Comparison of ENCODE assay signal across 11 cellular contexts in genomic region chr1:226884116-226884515, GRCh38. TPM values are rescaled to one million over a fixed set of nuclear protein-coding genes. Genes with fewer than 3 reads are reported as not detected.
A peak's percentile ranks its signal among the peaks of the same experiment; 100 is the strongest.
DNase-seq lines count a peak whose midpoint lies in the region; ATAC-seq, FAIRE-seq and TF ChIP-seq lines count a peak whose summit lies in the region.
"Had no signal": no experiment of that assay in that cellular context is flagged by ENCODE, and none has a peak within 500 bp of the region (broad histone marks: within the 10 kb centered on the region; RNA-seq: fewer than 3 reads in every experiment).

No MANE protein-coding gene starts in this region.

- H3K27me3 Mint-ChIP-seq in CD4-positive, alpha-beta T cell, result no peaks in the 10 kb centered on the region
- H3K27me3 Mint-ChIP-seq in T-helper 1 cell treated with Interleukin-12 subunit alpha and Interleukin-12 subunit beta and Interleukin-4 antibody, amounts not matched to agents 30 μg/mL and 1 μg/mL, for 36 hours (ENCODE audit: low read depth), result no peaks in the 10 kb centered on the region

- TF ChIP-seq POLR2A in esophagus squamous epithelium (IDR thresholded peaks at IDR 0.05), result no peak

- no peaks in the 10 kb centered on the region for H3K36me3 Mint-ChIP-seq in CD4-positive, alpha-beta T cell (ENCODE audit: low read depth)
- peaks cover 21% of the 10 kb centered on the region for H3K36me3 Mint-ChIP-seq in T-helper 1 cell treated with Interleukin-12 subunit alpha and Interleukin-12 subunit beta and Interleukin-4 antibody, amounts not matched to agents 30 μg/mL and 1 μg/mL, for 36 hours (ENCODE audit: low read depth)

- no peaks in the 10 kb centered on the region for H4K20me1 ChIP-seq in SK-N-SH (ENCODE audit: insufficient read depth)

- H3K9me3 Mint-ChIP-seq in CD4-positive, alpha-beta T cell, result no peaks in the 10 kb centered on the region
- H3K9me3 Mint-ChIP-seq in T-helper 1 cell treated with Interleukin-12 subunit alpha and Interleukin-12 subunit beta and Interleukin-4 antibody, amounts not matched to agents 30 μg/mL and 1 μg/mL, for 36 hours, result no peaks in the 10 kb centered on the region

- POLR2A ChIA-PET in CD4-positive, alpha-beta T cell (lab: Charles Lee), result interaction anchor here (0.7 to 3.8 kb wide), 4 partner anchors 10 to 254 kb away, joined by 3 to 53 read pairs (median 5); partner anchors contain the start of gene COQ8A
- POLR2A ChIA-PET in SK-N-SH (lab: Yijun Ruan, JAX), result no interaction called here

- H3K4me3 ChIP-seq in esophagus squamous epithelium (no peak overlapping the region), SK-N-SH (ENCODE audit: low read depth in 2 of 2, low read length in 1 of 2) (no peak overlapping the region)
- H3K4me3 ChIP-seq: heart left ventricle had no signal

- no peak overlapping the region for H3K27ac ChIP-seq in CD4-positive, alpha-beta T cell (ENCODE audit: low read depth, low read length)
- peak overlapping the region; percentile 15 to 74 (median 48) for H3K27ac ChIP-seq in esophagus squamous epithelium
- H3K27ac ChIP-seq in SK-N-SH (ENCODE audit: low read depth in 2 of 2, low read length in 1 of 2), result no peak overlapping the region

- no peak for TF ChIP-seq EP300 in SK-N-SH (IDR thresholded peaks at IDR 0.05; ENCODE audit: borderline replicate concordance in 1 of 2, low read depth in 1 of 2, low read length in 1 of 2)

- no peaks in the 10 kb centered on the region for H3K79me2 ChIP-seq in SK-N-SH (ENCODE audit: insufficient read depth)

- no peaks in the 10 kb centered on the region for H3K9me2 ChIP-seq in SK-N-SH

- no peak overlapping the region for H2AFZ ChIP-seq in SK-N-SH (ENCODE audit: low read depth)

- peaks cover 43% of the 10 kb centered on the region for H3K4me1 Mint-ChIP-seq in CD4-positive, alpha-beta T cell (ENCODE audit: low read depth)
- peaks cover 48% of the 10 kb centered on the region for H3K4me1 Mint-ChIP-seq in T-helper 1 cell treated with Interleukin-12 subunit alpha and Interleukin-12 subunit beta and Interleukin-4 antibody, amounts not matched to agents 30 μg/mL and 1 μg/mL, for 36 hours (ENCODE audit: low read depth)

- H3K4me1 ChIP-seq in esophagus squamous epithelium, result peaks cover 16 to 49% (median 27%) of the 10 kb centered on the region in 3 donors
- no peaks in the 10 kb centered on the region for H3K4me1 ChIP-seq in SK-N-SH (ENCODE audit: control insufficient read depth in 1 of 2, insufficient read depth in 2 of 2, low read depth in 1 of 2, low read length in 1 of 2)

- TF ChIP-seq RAD21 in SK-N-SH (IDR thresholded peaks at IDR 0.05; ENCODE audit: low read length), result no peak

- no peak for ATAC-seq in CD4-positive, alpha-beta T cell (ENCODE audit: poor library complexity)
- no peak for ATAC-seq in GM21528 (IDR thresholded peaks at IDR 0.05; ENCODE audit: low FRiP score, unreplicated experiment)
- ATAC-seq: heart left ventricle, left cardiac atrium had no signal

- H3K9me3 ChIP-seq in CD4-positive, alpha-beta T cell (ENCODE audit: control insufficient read depth, low read length), result no peaks in the 10 kb centered on the region
- no peaks in the 10 kb centered on the region for H3K9me3 ChIP-seq in esophagus squamous epithelium
- no peaks in the 10 kb centered on the region for H3K9me3 ChIP-seq in SK-N-SH
- H3K9me3 ChIP-seq: heart left ventricle had no signal

- FAIRE-seq in GM19239 (lab: Jason Lieb, UNC), result peak; percentile 48

- CTCF ChIA-PET in CD4-positive, alpha-beta T cell (lab: Charles Lee), result interaction anchor here (0.9 kb wide), 1 partner anchor 59 kb away, joined by 3 read pairs; no protein-coding TSS in a partner anchor
- CTCF ChIA-PET in SK-N-SH (lab: Yijun Ruan, JAX), result interaction anchor here (1.2 kb wide), 1 partner anchor 250 kb away, joined by 3 read pairs; no protein-coding TSS in a partner anchor

- H3K27me3 ChIP-seq in CD4-positive, alpha-beta T cell (ENCODE audit: control insufficient read depth, insufficient read depth, low read length), result no peaks in the 10 kb centered on the region
- no peaks in the 10 kb centered on the region for H3K27me3 ChIP-seq in esophagus squamous epithelium
- no peaks in the 10 kb centered on the region for H3K27me3 ChIP-seq in SK-N-SH (ENCODE audit: insufficient read depth)
- H3K27me3 ChIP-seq: heart left ventricle had no signal

- WGBS in esophagus squamous epithelium, 2 donors, result 32 to 45% methylated on average over 5 of the region's 5 CpGs
- WGBS in SK-N-SH (ENCODE audit: low lambda C conversion rate), result 92% methylated on average over 5 of the region's 5 CpGs

- no peak overlapping the region for H3K9ac ChIP-seq in SK-N-SH

- peaks cover 6 to 60% (median 10%) of the 10 kb centered on the region in 3 donors for H3K36me3 ChIP-seq in esophagus squamous epithelium
- H3K36me3 ChIP-seq in SK-N-SH (replicated peaks in 1 of 2; ENCODE audit: control insufficient read depth in 1 of 2, insufficient read depth in 2 of 2, low read length in 1 of 2), result peaks cover 0 to 22% of the 10 kb centered on the region in 2 experiments

- DNase-seq in CD4-positive, alpha-beta T cell, result no peak
- DNase-seq in GM19239 (ENCODE audit: insufficient read length, low spot score) (no peak), esophagus squamous epithelium (lab: John Stamatoyannopoulos, UW) (no peak), anterior cingulate cortex (lab: John Stamatoyannopoulos, UW) (no peak), SK-N-SH (no peak)
- DNase-seq: heart left ventricle, left cardiac atrium, NCI-H1436, NCI-H69 had no signal

- H3K4me3 Mint-ChIP-seq in CD4-positive, alpha-beta T cell, result peak overlapping the region; percentile 63
- H3K4me3 Mint-ChIP-seq in T-helper 1 cell treated with Interleukin-12 subunit alpha and Interleukin-12 subunit beta and Interleukin-4 antibody, amounts not matched to agents 30 μg/mL and 1 μg/mL, for 36 hours, result peak overlapping the region; percentile 51

- H3K4me2 ChIP-seq in SK-N-SH, result no peak overlapping the region

- intact Hi-C loops in CD4-positive, alpha-beta T cell (cut with DNase I, micrococcal nuclease), result no loop called here
- intact Hi-C loops in esophagus squamous epithelium (cut with DNase I), result no loop called here

- H3F3A ChIP-seq in SK-N-SH (replicated peaks; ENCODE audit: insufficient read depth), result no peaks in the 10 kb centered on the region

- peak overlapping the region; percentile 82 for H3K27ac Mint-ChIP-seq in CD4-positive, alpha-beta T cell
- H3K27ac Mint-ChIP-seq in T-helper 1 cell treated with Interleukin-12 subunit alpha and Interleukin-12 subunit beta and Interleukin-4 antibody, amounts not matched to agents 30 μg/mL and 1 μg/mL, for 36 hours, result peak overlapping the region; percentile 86

- no peak for TF ChIP-seq CTCF in CD4-positive, alpha-beta T cell (IDR thresholded peaks at IDR 0.05)
- TF ChIP-seq CTCF in esophagus squamous epithelium (IDR thresholded peaks at IDR 0.05) (no peak), SK-N-SH (IDR thresholded peaks at IDR 0.05) (no peak)

TF ChIP-seq in SK-N-SH, 30 proteins besides CTCF, POLR2A, EP300 and RAD21:
- TF ChIP-seq YY1 (IDR thresholded peaks at IDR 0.05; ENCODE audit: low read depth), result no peak
- TF ChIP-seq FOSL2 (IDR thresholded peaks at IDR 0.05; ENCODE audit: borderline replicate concordance, low read depth), result no peak
- no peak for TF ChIP-seq SMC3 (IDR thresholded peaks at IDR 0.05; ENCODE audit: low read depth, low read length)
- no peak for TF ChIP-seq ZBTB33 (IDR thresholded peaks at IDR 0.05; ENCODE audit: borderline replicate concordance, low read depth)
- TF ChIP-seq, protein P1, sequence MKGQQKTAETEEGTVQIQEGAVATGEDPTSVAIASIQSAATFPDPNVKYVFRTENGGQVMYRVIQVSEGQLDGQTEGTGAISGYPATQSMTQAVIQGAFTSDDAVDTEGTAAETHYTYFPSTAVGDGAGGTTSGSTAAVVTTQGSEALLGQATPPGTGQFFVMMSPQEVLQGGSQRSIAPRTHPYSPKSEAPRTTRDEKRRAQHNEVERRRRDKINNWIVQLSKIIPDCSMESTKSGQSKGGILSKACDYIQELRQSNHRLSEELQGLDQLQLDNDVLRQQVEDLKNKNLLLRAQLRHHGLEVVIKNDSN (IDR thresholded peaks at IDR 0.05; ENCODE audit: borderline replicate concordance, low read depth), result no peak
- no peak for TF ChIP-seq FOXJ3 (CRISPR knock-in tag; IDR thresholded peaks at IDR 0.05)
- TF ChIP-seq, protein P2, sequence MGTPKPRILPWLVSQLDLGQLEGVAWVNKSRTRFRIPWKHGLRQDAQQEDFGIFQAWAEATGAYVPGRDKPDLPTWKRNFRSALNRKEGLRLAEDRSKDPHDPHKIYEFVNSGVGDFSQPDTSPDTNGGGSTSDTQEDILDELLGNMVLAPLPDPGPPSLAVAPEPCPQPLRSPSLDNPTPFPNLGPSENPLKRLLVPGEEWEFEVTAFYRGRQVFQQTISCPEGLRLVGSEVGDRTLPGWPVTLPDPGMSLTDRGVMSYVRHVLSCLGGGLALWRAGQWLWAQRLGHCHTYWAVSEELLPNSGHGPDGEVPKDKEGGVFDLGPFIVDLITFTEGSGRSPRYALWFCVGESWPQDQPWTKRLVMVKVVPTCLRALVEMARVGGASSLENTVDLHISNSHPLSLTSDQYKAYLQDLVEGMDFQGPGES (IDR thresholded peaks at IDR 0.05; ENCODE audit: low read depth, low read length), result no peak

RNA-seq across cellular contexts. Expression of gene PSEN2, which starts 13.7 kb away (rescaled TPM):
- total RNA-seq in CD4-positive, alpha-beta T cell, result 1 to 10 TPM in 1 of 2 experiments, under 1 TPM in 1; 0.81 to 1.2 TPM
- 10 to 100 TPM in 3 of 4 donors, 1 to 10 TPM in 1; 8.3 to 23.5 (median 17.8) TPM for total RNA-seq in esophagus squamous epithelium
- polyA plus RNA-seq in SK-N-SH (2012; rRNA removed), result 20.2 and 31.6 TPM in 2 replicates
- 12.3 and 17.8 TPM in 2 replicates for polyA plus RNA-seq in SK-N-SH (2012; cell fraction: cytosol; rRNA removed)
- polyA plus RNA-seq in SK-N-SH (2012; cell fraction: nucleus; rRNA removed), result 45.3 TPM in 2 replicates

RNA-seq across cellular contexts. Expression of gene COQ8A, which starts 56.0 kb away (rescaled TPM):
- 10 to 100 TPM; 55.0 to 56.0 TPM for total RNA-seq in CD4-positive, alpha-beta T cell
- total RNA-seq in esophagus squamous epithelium, result 10 to 100 TPM in 3 of 4 donors, 1 to 10 TPM in 1; 9.3 to 37.8 (median 16.9) TPM
- 11.8 and 12.1 TPM in 2 replicates for polyA plus RNA-seq in SK-N-SH (2012; rRNA removed)
- 6.6 and 8.3 TPM in 2 replicates for polyA plus RNA-seq in SK-N-SH (2012; cell fraction: cytosol; rRNA removed)
- polyA plus RNA-seq in SK-N-SH (2012; cell fraction: nucleus; rRNA removed), result 34.6 and 42.3 TPM in 2 replicates

Comparison
In these comparisons a context has a peak if more than half of its experiments do, and no peak if none do; other contexts are left out.
1. H3K27ac ChIP-seq: peak in esophagus squamous epithelium (4 of 4); none in CD4-positive, alpha-beta T cell (single experiment) and SK-N-SH (0 of 2).
2. RNA of gene PSEN2, which starts 13.7 kb away (total RNA-seq): 8.3 to 23.5 TPM in esophagus squamous epithelium; 0.81 to 1.2 TPM in CD4-positive, alpha-beta T cell; every median in the first group is over 4 times any median in the second.